In genomic region chr6:111662794-111663231, GRCh38 we compare ENCODE assay signal across 1 cellular context.
TF ChIP-seq lines count a peak whose summit lies in the region.

No MANE protein-coding gene starts in this region.

TF ChIP-seq in SK-N-SH, 30 proteins besides CTCF, POLR2A, EP300 and RAD21 (continued from another document):
- TF ChIP-seq CHD2 (IDR thresholded peaks at IDR 0.05; ENCODE audit: low read length, partially characterized antibody) (peak; percentile 61), REST (IDR thresholded peaks at IDR 0.05; ENCODE audit: low read depth, low read length) (no peak), YY1 (IDR thresholded peaks at IDR 0.05; ENCODE audit: low read depth) (no peak), NRF1 (IDR thresholded peaks at IDR 0.05; ENCODE audit: low read depth, low read length) (no peak), ELF1 (IDR thresholded peaks at IDR 0.05) (no peak), RCOR1 (IDR thresholded peaks at IDR 0.05; ENCODE audit: low read length) (peak; percentile 75), PBX3 (IDR thresholded peaks at IDR 0.05) (peak; percentile 61), MXI1 (IDR thresholded peaks at IDR 0.05; ENCODE audit: low read depth, low read length) (no peak; the same call in 1 of the 2 replicates), RXRA (IDR thresholded peaks at IDR 0.05; ENCODE audit: borderline replicate concordance, low read depth) (no peak), USF1 (IDR thresholded peaks at IDR 0.05; ENCODE audit: borderline replicate concordance, low read depth) (no peak), IRF3 (IDR thresholded peaks at IDR 0.05; ENCODE audit: low read depth, low read length) (no peak)
